Comparison of ENCODE assay signal across 9 cellular contexts in genomic region chr9:37187713-37188439, GRCh38.
DNase-seq lines count a peak whose midpoint lies in the region; ATAC-seq and TF ChIP-seq lines count a peak whose summit lies in the region.
"Had no signal": no experiment of that assay in that cellular context is flagged by ENCODE, and none has a peak within 500 bp of the region (broad histone marks: within the 10 kb centered on the region; RNA-seq: fewer than 3 reads in every experiment).

No MANE protein-coding gene starts in this region.

- peak; percentile 51 for ATAC-seq in GM21367 (IDR thresholded peaks at IDR 0.05; ENCODE audit: unreplicated experiment)
- ATAC-seq in HG03469 (IDR thresholded peaks at IDR 0.05; ENCODE audit: unreplicated experiment), result peak; percentile 61
- no peak for ATAC-seq in upper lobe of right lung

- H3K27me3 ChIP-seq in brain microvascular endothelial cell (replicated peaks) (no peaks in the 10 kb centered on the region), upper lobe of right lung (no peaks in the 10 kb centered on the region), suprapubic skin (no peaks in the 10 kb centered on the region)

- no peak for TF ChIP-seq POLR2A in suprapubic skin (IDR thresholded peaks at IDR 0.05)

- H3K27ac ChIP-seq in brain microvascular endothelial cell (peak overlapping the region; percentile 4), upper lobe of right lung (no peak overlapping the region), suprapubic skin (no peak overlapping the region), substantia nigra (ENCODE audit: low read depth, low read length, poor library complexity, severe bottlenecking) (no peak overlapping the region)

- no peak for TF ChIP-seq EP300 in suprapubic skin (IDR thresholded peaks at IDR 0.05)

- in situ Hi-C loops in brain microvascular endothelial cell (cut with HindIII; ENCODE audit: low pct_ligation_motif_present, low sequenced_read_pairs), result no loop called here

- H3K9me3 ChIP-seq in upper lobe of right lung, result no peaks in the 10 kb centered on the region
- H3K9me3 ChIP-seq in suprapubic skin, result no peaks in the 10 kb centered on the region
- H3K9me3 ChIP-seq: HAP-1 had no signal

- peak; percentile 74 for DNase-seq in GM12864 (ENCODE audit: low read depth)
- no peak for DNase-seq in brain microvascular endothelial cell
- no peak for DNase-seq in upper lobe of right lung
- no peak for DNase-seq in suprapubic skin (ENCODE audit: low spot score in 2 of 2)
- no peak for DNase-seq in ureter (ENCODE audit: low spot score)
- no peak for DNase-seq in substantia nigra (lab: John Stamatoyannopoulos, UW)

- peak overlapping the region; percentile 48 for H3K4me3 ChIP-seq in GM12864 (ENCODE audit: low read depth, low read length)
- no peak overlapping the region for H3K4me3 ChIP-seq in brain microvascular endothelial cell (ENCODE audit: low read depth, low read length)
- no peak overlapping the region for H3K4me3 ChIP-seq in upper lobe of right lung
- no peak overlapping the region for H3K4me3 ChIP-seq in suprapubic skin
- H3K4me3 ChIP-seq: HAP-1 had no signal

- 89% methylated on average over 5 of the region's 5 CpGs for WGBS in suprapubic skin

- H3K36me3 ChIP-seq in brain microvascular endothelial cell (replicated peaks) (no peaks in the 10 kb centered on the region), upper lobe of right lung (no peaks in the 10 kb centered on the region), suprapubic skin (peaks cover 4% of the 10 kb centered on the region)
- H3K36me3 ChIP-seq: HAP-1 had no signal

- no peaks in the 10 kb centered on the region for H3K4me1 ChIP-seq in upper lobe of right lung
- H3K4me1 ChIP-seq in suprapubic skin, result no peaks in the 10 kb centered on the region

- intact Hi-C loops in upper lobe of right lung (cut with DNase I), result no loop called here

- no peak for TF ChIP-seq CTCF in GM12864 (IDR thresholded peaks at IDR 0.05; ENCODE audit: low read depth, low read length, missing control alignments)
- TF ChIP-seq CTCF in brain microvascular endothelial cell (IDR thresholded peaks at IDR 0.05; ENCODE audit: low read depth, low read length, missing control alignments), result no peak
- TF ChIP-seq CTCF in upper lobe of right lung (IDR thresholded peaks at IDR 0.05), result no peak
- no peak for TF ChIP-seq CTCF in suprapubic skin (IDR thresholded peaks at IDR 0.05)
